Comparison of ENCODE assay signal across 13 cellular contexts in the genomic region with DNA sequence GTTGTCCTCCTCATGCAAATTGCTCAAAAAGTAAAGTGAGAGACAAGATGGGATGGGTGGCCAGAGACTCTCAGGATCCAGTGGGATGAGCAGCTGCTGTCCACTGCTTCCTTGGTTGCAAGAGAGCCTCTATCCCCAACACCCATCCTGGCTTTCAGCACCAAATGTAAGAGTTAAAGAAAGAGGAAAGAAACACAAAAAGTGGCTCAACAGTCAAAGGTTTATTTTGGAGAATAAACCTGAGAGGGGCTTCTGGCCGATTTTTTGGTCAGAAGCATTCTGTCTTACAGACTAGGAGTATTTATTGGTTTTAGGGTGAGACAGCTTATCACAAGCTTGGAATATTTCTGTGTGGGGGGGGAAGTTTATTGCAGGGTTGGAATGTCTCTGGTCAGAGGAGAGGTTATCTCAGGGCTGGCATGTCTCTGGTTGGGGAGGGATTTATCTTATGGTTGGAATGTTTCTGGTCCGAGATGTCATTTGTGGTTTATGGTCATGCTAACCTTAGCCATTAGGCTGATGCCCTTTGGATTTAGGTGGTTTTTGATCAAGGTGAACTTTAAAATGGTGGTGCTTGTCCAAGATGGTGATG. TPM values are rescaled to one million over a fixed set of nuclear protein-coding genes. Genes with fewer than 3 reads are reported as not detected.
"Had no signal": no experiment of that assay in that cellular context is flagged by ENCODE, and none has a peak within 500 bp of the region (broad histone marks: within the 10 kb centered on the region; RNA-seq: fewer than 3 reads in every experiment).

No MANE protein-coding gene starts in this region.

RNA-seq across cellular contexts. Expression of gene B4GALNT2, which starts 3.1 kb away (rescaled TPM):
- total RNA-seq: left ventricle myocardium superior; lung microvascular endothelial cell; mesenteric fat pad; myocyte; natural killer cell treated with Interleukin-12 subunit alpha and Interleukin-12 subunit beta and Interleukin-15 and Interleukin-18, amount 100 ng/mL, for 72 hours; neural crest cell; prostate gland; subcutaneous adipose tissue; thoracic aorta had no signal
- polyA plus RNA-seq: naive thymus-derived CD4-positive, alpha-beta T cell; pancreas; right cardiac atrium; spleen had no signal
